ENCODE assay signal across 19 cellular contexts in genomic region chr3:183650554-183650953, GRCh38.
"Had no signal": no experiment of that assay in that cellular context is flagged by ENCODE, and none has a peak within 500 bp of the region (broad histone marks: within the 10 kb centered on the region; RNA-seq: fewer than 3 reads in every experiment).

No MANE protein-coding gene starts in this region.

- H3K9me3 ChIP-seq: gastrocnemius medialis, prostate gland had no signal

- H3K4me1 ChIP-seq: ascending aorta, prostate gland, uterus had no signal

- H3K4me3 Mint-ChIP-seq: activated naive CD8-positive, alpha-beta T cell treated with anti-CD3 and anti-CD28 coated beads, Interleukin-2, amount 10 ng/mL, durations not matched to agents 7 days and 5 days; activated T-helper 1 cell treated with anti-CD3 and anti-CD28 coated beads, Interleukin-12 subunit alpha, Interleukin-12 subunit beta, Interleukin-2, Interleukin-4 antibody, amounts not matched to agents 30 ng/mL and 10 ng/mL and 1 ng/mL, durations not matched to agents 14 hours and 24 hours and 36 hours; memory B cell; neural crest cell had no signal

- H3K4me3 ChIP-seq: ascending aorta, gastrocnemius medialis, prostate gland, right atrium auricular region, skin epidermis, tibial artery, uterus had no signal

- H3K27me3 Mint-ChIP-seq: activated naive CD8-positive, alpha-beta T cell treated with anti-CD3 and anti-CD28 coated beads, Interleukin-2, amount 10 ng/mL, durations not matched to agents 7 days and 5 days; memory B cell had no signal

- H3K27me3 ChIP-seq: ascending aorta, dorsolateral prefrontal cortex, gastrocnemius medialis, right atrium auricular region, tibial artery, uterus had no signal

- DNase-seq: activated CD4-positive, alpha-beta T cell treated with anti-CD3 and anti-CD28 coated beads, Interleukin-2, amount 50 U/mL, for 48 hours; activated naive CD8-positive, alpha-beta T cell treated with anti-CD3 and anti-CD28 coated beads, Interleukin-2, amount 10 ng/mL, durations not matched to agents 7 days and 5 days; activated T-cell treated with anti-CD3 and anti-CD28 coated beads for 4 hours; dorsolateral prefrontal cortex; gastrocnemius medialis; head of caudate nucleus; stimulated activated naive CD8-positive, alpha-beta T cell treated with anti-CD3 and anti-CD28 coated beads, Interleukin-15, Interleukin-2, amounts not matched to agents 100 U/mL and 50 U/mL, for 24 hours; substantia nigra; tibial artery; uterus; WERI-Rb-1 had no signal

- ATAC-seq: stimulated activated naive CD8-positive, alpha-beta T cell treated with anti-CD3 and anti-CD28 coated beads, Interleukin-15, Interleukin-2, amounts not matched to agents 100 U/mL and 50 U/mL, for 24 hours had no signal

- H3K36me3 ChIP-seq: uterus had no signal

- H3K4me1 Mint-ChIP-seq: activated naive CD8-positive, alpha-beta T cell treated with anti-CD3 and anti-CD28 coated beads, Interleukin-2, amount 10 ng/mL, durations not matched to agents 7 days and 5 days; memory B cell; neural crest cell had no signal

- H3K27ac ChIP-seq: ascending aorta, dorsolateral prefrontal cortex, epithelial cell of prostate, prostate gland, right atrium auricular region, skin epidermis, tibial artery, uterus, WERI-Rb-1 had no signal

- H3K27ac Mint-ChIP-seq: activated naive CD8-positive, alpha-beta T cell treated with anti-CD3 and anti-CD28 coated beads, Interleukin-2, amount 10 ng/mL, durations not matched to agents 7 days and 5 days; activated T-helper 1 cell treated with anti-CD3 and anti-CD28 coated beads, Interleukin-12 subunit alpha, Interleukin-12 subunit beta, Interleukin-2, Interleukin-4 antibody, amounts not matched to agents 30 ng/mL and 10 ng/mL and 1 ng/mL, durations not matched to agents 14 hours and 24 hours and 36 hours; memory B cell had no signal
